In the genomic region with DNA sequence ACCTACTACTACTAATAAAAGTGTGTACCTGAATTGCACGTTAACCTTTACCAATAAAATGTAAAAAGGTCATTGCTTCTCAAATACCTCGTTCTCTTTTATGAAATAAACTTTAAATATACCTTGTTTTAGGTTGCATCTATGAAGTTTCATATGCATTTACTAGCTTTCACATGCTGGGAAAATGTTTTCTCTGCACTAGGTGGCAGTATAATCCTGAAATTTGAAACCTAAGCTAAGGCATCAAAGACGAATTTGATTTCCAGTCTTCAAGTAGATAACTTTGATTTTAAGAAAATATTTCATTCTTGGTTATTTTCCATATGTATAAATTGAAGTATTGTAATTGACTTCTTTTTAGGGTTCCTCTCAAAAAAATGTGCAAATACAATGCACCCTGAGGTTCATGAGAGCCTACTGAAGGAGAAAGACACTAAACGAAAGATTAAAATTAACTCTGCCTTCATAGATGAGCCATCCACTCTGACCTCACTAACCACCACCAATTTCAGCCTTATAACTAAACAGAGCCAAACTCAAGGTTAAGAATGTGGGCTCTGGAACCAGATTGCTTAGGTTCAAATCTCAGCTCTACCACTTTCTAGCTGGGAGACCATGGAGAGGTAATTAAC, we compare ENCODE assay signal across 9 cellular contexts. TPM values are rescaled to one million over a fixed set of nuclear protein-coding genes. Genes with fewer than 3 reads are reported as not detected.
DNase-seq lines count a peak whose midpoint lies in the region; ATAC-seq and TF ChIP-seq lines count a peak whose summit lies in the region.
"Had no signal": no experiment of that assay in that cellular context is flagged by ENCODE, and none has a peak within 500 bp of the region (broad histone marks: within the 10 kb centered on the region; RNA-seq: fewer than 3 reads in every experiment).

No MANE protein-coding gene starts in this region.

- no peaks in the 10 kb centered on the region for H3K36me3 Mint-ChIP-seq in brain
- H3K36me3 Mint-ChIP-seq: activated naive CD4-positive, alpha-beta T cell treated with anti-CD3 and anti-CD28 coated beads, Interleukin-2, amount 50 U/mL, for 72 hours had no signal

- H3K27me3 Mint-ChIP-seq in brain: peaks cover 7% of the 10 kb centered on the region

- no peak overlapping the region for H3K4me3 Mint-ChIP-seq in brain

- H3K36me3 ChIP-seq in heart right ventricle (no peaks in the 10 kb centered on the region), liver (ENCODE audit: control insufficient read depth in 4 of 4, insufficient read depth in 3 of 4, low read depth in 1 of 4, low read length in 3 of 4) (no peaks in the 10 kb centered on the region)

- no peak overlapping the region for H3K9ac ChIP-seq in liver (ENCODE audit: low read depth in 1 of 2, low read length in 2 of 2)

- H3K27me3 ChIP-seq in heart right ventricle (peaks cover 0 to 11% (median 0%) of the 10 kb centered on the region in 7 donors), liver (ENCODE audit: control insufficient read depth in 4 of 4, insufficient read depth in 4 of 4, low read length in 3 of 4) (peaks cover 0 to 11% (median 0%) of the 10 kb centered on the region in 4 donors)

- H3K9me3 ChIP-seq in heart right ventricle (no peaks in the 10 kb centered on the region), liver (ENCODE audit: control insufficient read depth in 4 of 4, low read length in 3 of 4) (no peaks in the 10 kb centered on the region)

- no peak overlapping the region for H3K27ac ChIP-seq in heart right ventricle
- no peak overlapping the region for H3K27ac ChIP-seq in liver (ENCODE audit: low read depth in 1 of 2, low read length in 2 of 2)

- 16 to 21% methylated on average over 4 of the region's 4 CpGs for WGBS in heart right ventricle, 2 donors
- WGBS in liver: 18% methylated on average over 4 of the region's 4 CpGs

- no peaks in the 10 kb centered on the region for H3K9me3 Mint-ChIP-seq in brain
- H3K9me3 Mint-ChIP-seq: activated naive CD4-positive, alpha-beta T cell treated with anti-CD3 and anti-CD28 coated beads, Interleukin-2, amount 50 U/mL, for 72 hours had no signal

- TF ChIP-seq CTCF in heart right ventricle (IDR thresholded peaks at IDR 0.05): peak; percentile 31 to 77 (median 63)
- peak; percentile 65 to 81 for TF ChIP-seq CTCF in brain (conservative IDR thresholded peaks at IDR 0.05)
- TF ChIP-seq CTCF in liver (IDR thresholded peaks at IDR 0.05; ENCODE audit: low read depth, low read length, missing input control): peak; percentile 48

- H3K4me1 ChIP-seq in heart right ventricle: peaks cover 0 to 6% (median 0%) of the 10 kb centered on the region in 9 donors
- H3K4me1 ChIP-seq in liver (ENCODE audit: control insufficient read depth in 4 of 4, insufficient read depth in 4 of 4, low read length in 3 of 4): no peaks in the 10 kb centered on the region

- ATAC-seq in heart right ventricle: no peak
- no peak for ATAC-seq in left ventricle myocardium superior
- ATAC-seq in HG03457 (IDR thresholded peaks at IDR 0.05; ENCODE audit: unreplicated experiment): no peak
- ATAC-seq: activated naive CD4-positive, alpha-beta T cell treated with anti-CD3 and anti-CD28 coated beads, Interleukin-2, amount 50 U/mL, for 72 hours had no signal

- H3K4me3 ChIP-seq in heart right ventricle (no peak overlapping the region), liver (ENCODE audit: low read depth in 1 of 3, low read length in 3 of 3) (no peak overlapping the region)

- no peak for DNase-seq in heart right ventricle
- no peak for DNase-seq in left ventricle myocardium superior
- peak; percentile 2 for DNase-seq in NCI-H1417 treated with DMSO at 0.1 percent for 48 hours (lab: John Stamatoyannopoulos, UW)
- no peak for DNase-seq in activated T-cell treated with anti-CD3 and anti-CD28 coated beads, Interleukin-2, amount 50 U/mL, for 48 hours
- no peak for DNase-seq in stimulated activated CD4-positive, alpha-beta T cell treated with anti-CD3 and anti-CD28 coated beads, Interleukin-2, amount 100 ng/mL, for 48 hours

- intact Hi-C loops in heart right ventricle (cut with DNase I) (loop anchor here in 8 of 10 donors (2.0 to 5.0 kb wide), 4 partner anchors 57 to 702 kb away; no protein-coding TSS in a partner anchor), left ventricle myocardium superior (cut with micrococcal nuclease) (no loop called here)

- TF ChIP-seq RAD21 in liver (IDR thresholded peaks at IDR 0.05): peak; percentile 76 to 80

- peaks cover 27% of the 10 kb centered on the region for H3K4me1 Mint-ChIP-seq in brain

- no peak overlapping the region for H3K27ac Mint-ChIP-seq in brain
- H3K27ac Mint-ChIP-seq: activated naive CD4-positive, alpha-beta T cell treated with anti-CD3 and anti-CD28 coated beads, Interleukin-2, amount 50 U/mL, for 72 hours had no signal

TF ChIP-seq in liver, 16 proteins besides CTCF, POLR2A, EP300 and RAD21:
- TF ChIP-seq RXRA (IDR thresholded peaks at IDR 0.05) (no peak), EGR1 (IDR thresholded peaks at IDR 0.05; ENCODE audit: low read depth in 2 of 2) (no peak), HNF4A (conservative IDR thresholded peaks at IDR 0.05) (no peak), NR2F2 (IDR thresholded peaks at IDR 0.05) (no peak), FOXA2 (IDR thresholded peaks at IDR 0.05) (no peak), HNF4G (IDR thresholded peaks at IDR 0.05) (no peak), GABPA (IDR thresholded peaks at IDR 0.05 in 1 of 2, conservative IDR thresholded peaks at IDR 0.05 in 1 of 2) (no peak), TAF1 (conservative IDR thresholded peaks at IDR 0.05) (no peak), YY1 (IDR thresholded peaks at IDR 0.05) (no peak), JUND (IDR thresholded peaks at IDR 0.05) (no peak), SP1 (IDR thresholded peaks at IDR 0.05) (no peak), FOXA1 (IDR thresholded peaks at IDR 0.05) (no peak)
- TF ChIP-seq, protein P1, sequence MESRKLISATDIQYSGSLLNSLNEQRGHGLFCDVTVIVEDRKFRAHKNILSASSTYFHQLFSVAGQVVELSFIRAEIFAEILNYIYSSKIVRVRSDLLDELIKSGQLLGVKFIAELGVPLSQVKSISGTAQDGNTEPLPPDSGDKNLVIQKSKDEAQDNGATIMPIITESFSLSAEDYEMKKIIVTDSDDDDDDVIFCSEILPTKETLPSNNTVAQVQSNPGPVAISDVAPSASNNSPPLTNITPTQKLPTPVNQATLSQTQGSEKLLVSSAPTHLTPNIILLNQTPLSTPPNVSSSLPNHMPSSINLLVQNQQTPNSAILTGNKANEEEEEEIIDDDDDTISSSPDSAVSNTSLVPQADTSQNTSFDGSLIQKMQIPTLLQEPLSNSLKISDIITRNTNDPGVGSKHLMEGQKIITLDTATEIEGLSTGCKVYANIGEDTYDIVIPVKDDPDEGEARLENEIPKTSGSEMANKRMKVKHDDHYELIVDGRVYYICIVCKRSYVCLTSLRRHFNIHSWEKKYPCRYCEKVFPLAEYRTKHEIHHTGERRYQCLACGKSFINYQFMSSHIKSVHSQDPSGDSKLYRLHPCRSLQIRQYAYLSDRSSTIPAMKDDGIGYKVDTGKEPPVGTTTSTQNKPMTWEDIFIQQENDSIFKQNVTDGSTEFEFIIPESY (IDR thresholded peaks at IDR 0.05): no peak
- TF ChIP-seq, protein P2, sequence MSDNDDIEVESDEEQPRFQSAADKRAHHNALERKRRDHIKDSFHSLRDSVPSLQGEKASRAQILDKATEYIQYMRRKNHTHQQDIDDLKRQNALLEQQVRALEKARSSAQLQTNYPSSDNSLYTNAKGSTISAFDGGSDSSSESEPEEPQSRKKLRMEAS (IDR thresholded peaks at IDR 0.05): no peak
- TF ChIP-seq, protein P3, sequence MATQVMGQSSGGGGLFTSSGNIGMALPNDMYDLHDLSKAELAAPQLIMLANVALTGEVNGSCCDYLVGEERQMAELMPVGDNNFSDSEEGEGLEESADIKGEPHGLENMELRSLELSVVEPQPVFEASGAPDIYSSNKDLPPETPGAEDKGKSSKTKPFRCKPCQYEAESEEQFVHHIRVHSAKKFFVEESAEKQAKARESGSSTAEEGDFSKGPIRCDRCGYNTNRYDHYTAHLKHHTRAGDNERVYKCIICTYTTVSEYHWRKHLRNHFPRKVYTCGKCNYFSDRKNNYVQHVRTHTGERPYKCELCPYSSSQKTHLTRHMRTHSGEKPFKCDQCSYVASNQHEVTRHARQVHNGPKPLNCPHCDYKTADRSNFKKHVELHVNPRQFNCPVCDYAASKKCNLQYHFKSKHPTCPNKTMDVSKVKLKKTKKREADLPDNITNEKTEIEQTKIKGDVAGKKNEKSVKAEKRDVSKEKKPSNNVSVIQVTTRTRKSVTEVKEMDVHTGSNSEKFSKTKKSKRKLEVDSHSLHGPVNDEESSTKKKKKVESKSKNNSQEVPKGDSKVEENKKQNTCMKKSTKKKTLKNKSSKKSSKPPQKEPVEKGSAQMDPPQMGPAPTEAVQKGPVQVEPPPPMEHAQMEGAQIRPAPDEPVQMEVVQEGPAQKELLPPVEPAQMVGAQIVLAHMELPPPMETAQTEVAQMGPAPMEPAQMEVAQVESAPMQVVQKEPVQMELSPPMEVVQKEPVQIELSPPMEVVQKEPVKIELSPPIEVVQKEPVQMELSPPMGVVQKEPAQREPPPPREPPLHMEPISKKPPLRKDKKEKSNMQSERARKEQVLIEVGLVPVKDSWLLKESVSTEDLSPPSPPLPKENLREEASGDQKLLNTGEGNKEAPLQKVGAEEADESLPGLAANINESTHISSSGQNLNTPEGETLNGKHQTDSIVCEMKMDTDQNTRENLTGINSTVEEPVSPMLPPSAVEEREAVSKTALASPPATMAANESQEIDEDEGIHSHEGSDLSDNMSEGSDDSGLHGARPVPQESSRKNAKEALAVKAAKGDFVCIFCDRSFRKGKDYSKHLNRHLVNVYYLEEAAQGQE (IDR thresholded peaks at IDR 0.05): no peak
- TF ChIP-seq, protein P4, sequence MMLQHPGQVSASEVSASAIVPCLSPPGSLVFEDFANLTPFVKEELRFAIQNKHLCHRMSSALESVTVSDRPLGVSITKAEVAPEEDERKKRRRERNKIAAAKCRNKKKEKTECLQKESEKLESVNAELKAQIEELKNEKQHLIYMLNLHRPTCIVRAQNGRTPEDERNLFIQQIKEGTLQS (IDR thresholded peaks at IDR 0.05): no peak

RNA-seq across cellular contexts. Expression of a gene that starts 7.3 kb away (rescaled TPM):
- 1 to 10 TPM in 3 of 10 donors, under 1 TPM in 6, not detected in 1; 0.18 to 5.2 (median 0.63) TPM for total RNA-seq in heart right ventricle
- under 1 TPM; 0.16 to 0.51 TPM for polyA plus RNA-seq in heart right ventricle
- total RNA-seq in left ventricle myocardium superior: not detected
- polyA plus RNA-seq in brain (ENCODE audit: insufficient read depth, low read depth, low replicate concordance): 0.92 TPM
- 1 to 10 TPM in 1 of 2 donors, not detected in 1; 1.4 TPM for total RNA-seq in liver
- polyA plus RNA-seq in liver: under 1 TPM in 1 of 2 donors, not detected in 1; 0.01 TPM
- total RNA-seq: activated naive CD4-positive, alpha-beta T cell treated with anti-CD3 and anti-CD28 coated beads, Interleukin-2, amount 50 U/mL, for 72 hours had no signal
